Comparison of ENCODE assay signal across 1 cellular context in the genomic region with DNA sequence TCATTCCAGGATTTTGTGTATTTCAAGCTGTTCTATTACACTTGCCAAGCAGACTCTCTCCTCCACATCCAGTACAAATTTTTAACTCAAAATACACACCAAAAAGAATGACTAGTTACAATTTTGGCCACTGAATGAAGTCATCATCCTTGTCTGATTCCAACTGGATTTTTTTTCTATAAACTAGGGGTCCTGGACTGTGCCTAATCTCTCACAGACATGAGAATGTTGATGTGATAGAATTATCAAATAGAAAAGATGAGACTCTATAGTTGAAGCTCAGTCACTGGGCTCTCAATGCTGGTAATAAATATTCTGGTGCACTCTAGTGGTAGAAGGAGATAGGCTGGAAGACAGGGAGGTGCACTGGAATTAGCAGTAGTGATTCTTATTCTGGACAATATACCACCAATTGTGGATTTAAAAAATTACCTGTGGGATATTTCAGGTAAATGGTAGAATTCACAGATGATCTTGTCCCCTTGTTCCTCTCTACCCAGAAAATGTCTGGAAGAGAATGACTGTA.
TF ChIP-seq lines count a peak whose summit lies in the region.

No MANE protein-coding gene starts in this region.

TF ChIP-seq in WTC11, 78 proteins besides CTCF, POLR2A, EP300 and RAD21 (continued from another document):
- TF ChIP-seq PREB (CRISPR knock-in tag; IDR thresholded peaks at IDR 0.05; ENCODE audit: borderline replicate concordance) (no peak), OVOL2 (CRISPR knock-in tag; IDR thresholded peaks at IDR 0.05; ENCODE audit: borderline replicate concordance) (no peak), JUN (CRISPR knock-in tag; IDR thresholded peaks at IDR 0.05) (no peak), TEAD1 (CRISPR knock-in tag; IDR thresholded peaks at IDR 0.05) (no peak), ZBTB21 (CRISPR knock-in tag; IDR thresholded peaks at IDR 0.05; ENCODE audit: borderline replicate concordance) (no peak), KAT7 (CRISPR knock-in tag; IDR thresholded peaks at IDR 0.05; ENCODE audit: borderline replicate concordance) (no peak), ZNF263 (CRISPR knock-in tag; IDR thresholded peaks at IDR 0.05; ENCODE audit: low read depth) (no peak), IRF2 (CRISPR knock-in tag; IDR thresholded peaks at IDR 0.05; ENCODE audit: borderline replicate concordance, low read depth) (no peak), FOXP4 (CRISPR knock-in tag; IDR thresholded peaks at IDR 0.05) (no peak), NFE2L1 (CRISPR knock-in tag; IDR thresholded peaks at IDR 0.05) (no peak)
- TF ChIP-seq, protein P1, sequence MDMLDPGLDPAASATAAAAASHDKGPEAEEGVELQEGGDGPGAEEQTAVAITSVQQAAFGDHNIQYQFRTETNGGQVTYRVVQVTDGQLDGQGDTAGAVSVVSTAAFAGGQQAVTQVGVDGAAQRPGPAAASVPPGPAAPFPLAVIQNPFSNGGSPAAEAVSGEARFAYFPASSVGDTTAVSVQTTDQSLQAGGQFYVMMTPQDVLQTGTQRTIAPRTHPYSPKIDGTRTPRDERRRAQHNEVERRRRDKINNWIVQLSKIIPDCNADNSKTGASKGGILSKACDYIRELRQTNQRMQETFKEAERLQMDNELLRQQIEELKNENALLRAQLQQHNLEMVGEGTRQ (CRISPR knock-in tag; IDR thresholded peaks at IDR 0.05), result no peak
- TF ChIP-seq, protein P2, sequence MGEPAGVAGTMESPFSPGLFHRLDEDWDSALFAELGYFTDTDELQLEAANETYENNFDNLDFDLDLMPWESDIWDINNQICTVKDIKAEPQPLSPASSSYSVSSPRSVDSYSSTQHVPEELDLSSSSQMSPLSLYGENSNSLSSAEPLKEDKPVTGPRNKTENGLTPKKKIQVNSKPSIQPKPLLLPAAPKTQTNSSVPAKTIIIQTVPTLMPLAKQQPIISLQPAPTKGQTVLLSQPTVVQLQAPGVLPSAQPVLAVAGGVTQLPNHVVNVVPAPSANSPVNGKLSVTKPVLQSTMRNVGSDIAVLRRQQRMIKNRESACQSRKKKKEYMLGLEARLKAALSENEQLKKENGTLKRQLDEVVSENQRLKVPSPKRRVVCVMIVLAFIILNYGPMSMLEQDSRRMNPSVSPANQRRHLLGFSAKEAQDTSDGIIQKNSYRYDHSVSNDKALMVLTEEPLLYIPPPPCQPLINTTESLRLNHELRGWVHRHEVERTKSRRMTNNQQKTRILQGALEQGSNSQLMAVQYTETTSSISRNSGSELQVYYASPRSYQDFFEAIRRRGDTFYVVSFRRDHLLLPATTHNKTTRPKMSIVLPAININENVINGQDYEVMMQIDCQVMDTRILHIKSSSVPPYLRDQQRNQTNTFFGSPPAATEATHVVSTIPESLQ (CRISPR knock-in tag; IDR thresholded peaks at IDR 0.05), result no peak
- TF ChIP-seq, protein P3, sequence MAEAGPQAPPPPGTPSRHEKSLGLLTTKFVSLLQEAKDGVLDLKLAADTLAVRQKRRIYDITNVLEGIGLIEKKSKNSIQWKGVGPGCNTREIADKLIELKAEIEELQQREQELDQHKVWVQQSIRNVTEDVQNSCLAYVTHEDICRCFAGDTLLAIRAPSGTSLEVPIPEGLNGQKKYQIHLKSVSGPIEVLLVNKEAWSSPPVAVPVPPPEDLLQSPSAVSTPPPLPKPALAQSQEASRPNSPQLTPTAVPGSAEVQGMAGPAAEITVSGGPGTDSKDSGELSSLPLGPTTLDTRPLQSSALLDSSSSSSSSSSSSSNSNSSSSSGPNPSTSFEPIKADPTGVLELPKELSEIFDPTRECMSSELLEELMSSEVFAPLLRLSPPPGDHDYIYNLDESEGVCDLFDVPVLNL (CRISPR knock-in tag; IDR thresholded peaks at IDR 0.05; ENCODE audit: borderline replicate concordance, low read depth), result no peak
